11 cellular contexts compared by ENCODE assay signal in genomic region chr9:93427655-93428379, GRCh38. TPM values are rescaled to one million over a fixed set of nuclear protein-coding genes. Genes with fewer than 3 reads are reported as not detected.
DNase-seq lines count a peak whose midpoint lies in the region; ATAC-seq, FAIRE-seq and TF ChIP-seq lines count a peak whose summit lies in the region.
"Had no signal": no experiment of that assay in that cellular context is flagged by ENCODE, and none has a peak within 500 bp of the region (broad histone marks: within the 10 kb centered on the region; RNA-seq: fewer than 3 reads in every experiment).

No MANE protein-coding gene starts in this region.

- H4K20me1 ChIP-seq in GM12878 (ENCODE audit: control insufficient read depth, insufficient read depth), result no peaks in the 10 kb centered on the region

- H3K27ac ChIP-seq in GM12878 (ENCODE audit: control insufficient read depth, insufficient read depth), result no peak overlapping the region
- no peak overlapping the region for H3K27ac ChIP-seq in psoas muscle
- H3K27ac ChIP-seq: heart left ventricle had no signal

- POLR2A ChIA-PET in GM12878 (lab: Charles Lee), result no interaction called here

- RAD21 ChIA-PET in GM12878 (lab: Charles Lee; ENCODE audit: unreplicated experiment), result no interaction called here

- TF ChIP-seq POLR2A in GM12878 (IDR thresholded peaks at IDR 0.05; ENCODE audit: low read depth, low read length), result no peak

- in situ Hi-C loops in GM12878 (cut with MboI), result no loop called here

- no TSS peak for BruUV-seq in GM12878 (replicated peaks; lab: Mats Ljungman, UMichigan)

- H3K9ac ChIP-seq in GM12878 (ENCODE audit: control insufficient read depth, insufficient read depth, low read length), result no peak overlapping the region

- H3K9me3 ChIP-seq in GM12878 (replicated peaks; ENCODE audit: control insufficient read depth, insufficient read depth, low read length), result no peaks in the 10 kb centered on the region; the same call in 2 of the 3 replicates
- no peaks in the 10 kb centered on the region for H3K9me3 ChIP-seq in mucosa of descending colon
- H3K9me3 ChIP-seq in psoas muscle, result no peaks in the 10 kb centered on the region

- no peak for TF ChIP-seq RAD21 in GM12878 (IDR thresholded peaks at IDR 0.05; ENCODE audit: insufficient read depth, low read depth, low read length)

- H3K4me2 ChIP-seq in GM12878 (ENCODE audit: control insufficient read depth, insufficient read depth), result no peak overlapping the region

- DNase-seq in activated CD4-positive, alpha-beta T cell treated with anti-CD3 and anti-CD28 coated beads, Interleukin-2, amount 50 U/mL, for 48 hours, result peak; percentile 13 to 20
- no peak for DNase-seq in activated CD4-positive, alpha-beta T cell treated with anti-CD3 and anti-CD28 coated beads for 1 hour
- DNase-seq in HFF-Myc (ENCODE audit: extremely low read depth, low read depth) (no peak), GM12878 (ENCODE audit: low read depth, low spot score) (no peak), mucosa of descending colon (peak; percentile 56 to 79 (median 70)), psoas muscle (no peak)
- DNase-seq: heart left ventricle, NCI-H1092 treated with DMSO at 0.1 percent for 48 hours, NCI-H510A had no signal

- SMC1A ChIA-PET in GM12878 (lab: Charles Lee; ENCODE audit: uncharacterized antibody, unreplicated experiment), result no interaction called here

- H3K36me3 ChIP-seq in GM12878 (ENCODE audit: control insufficient read depth in 2 of 2, insufficient read depth in 2 of 2, low read length in 1 of 2), result no peaks in the 10 kb centered on the region
- H3K36me3 ChIP-seq in mucosa of descending colon (ENCODE audit: low read depth), result no peaks in the 10 kb centered on the region
- no peaks in the 10 kb centered on the region for H3K36me3 ChIP-seq in psoas muscle (ENCODE audit: insufficient read depth in 1 of 2, low read depth in 1 of 2)
- H3K36me3 ChIP-seq: heart left ventricle had no signal

- FAIRE-seq in GM12878 (lab: Jason Lieb, UNC), result no peak

- peak; percentile 30 for TF ChIP-seq CTCF in HFF-Myc (IDR thresholded peaks at IDR 0.05; ENCODE audit: low read depth, low read length, missing control alignments)
- TF ChIP-seq CTCF in GM12878 (IDR thresholded peaks at IDR 0.05 in 2 of 3, conservative IDR thresholded peaks at IDR 0.05 in 1 of 3; ENCODE audit: control insufficient read depth in 2 of 3, extremely low read depth in 1 of 3, insufficient read depth in 1 of 3, low read depth in 3 of 3, low read length in 3 of 3), result peak; percentile 2 to 28 (median 21); a peak in 2 of 6 replicates
- TF ChIP-seq CTCF in mucosa of descending colon (IDR thresholded peaks at IDR 0.05), result no peak
- no peak for TF ChIP-seq CTCF in psoas muscle (IDR thresholded peaks at IDR 0.05)

- H3K79me2 ChIP-seq in GM12878 (ENCODE audit: control insufficient read depth, insufficient read depth, low read length), result no peaks in the 10 kb centered on the region

- WGBS in GM12878 (ENCODE audit: insufficient coverage, insufficient replicate concordance, low lambda C conversion rate, missing lambda C conversion rate), result 79% methylated on average over 5 of the region's 5 CpGs
- 67 to 81% (median 78%) methylated on average over 5 of the region's 5 CpGs for WGBS in psoas muscle, 3 donors

- 0 out of 2 replicates have a peak, but pooled peaks cover under 1% of the 10 kb centered on the region for H3K4me1 ChIP-seq in GM12878 (ENCODE audit: control insufficient read depth, insufficient read depth, low read length)
- no peaks in the 10 kb centered on the region for H3K4me1 ChIP-seq in mucosa of descending colon (ENCODE audit: low read depth)
- H3K4me1 ChIP-seq in psoas muscle, result no peaks in the 10 kb centered on the region
- H3K4me1 ChIP-seq: heart left ventricle had no signal

- H2AFZ ChIP-seq in GM12878 (ENCODE audit: control insufficient read depth, low read depth, low read length), result no peak overlapping the region

- intact Hi-C loops in GM12878 (cut with micrococcal nuclease; ENCODE audit: unreplicated experiment) (no loop called here), mucosa of descending colon (cut with DNase I, micrococcal nuclease) (no loop called here), psoas muscle (cut with DNase I) (no loop called here)

- CTCF ChIA-PET in GM12878 (lab: Yijun Ruan, JAX), result interaction anchor here (1.1 kb wide), 1 partner anchor 1288 kb away, joined by 3 read pairs; no protein-coding TSS in a partner anchor

- H3K27me3 ChIP-seq in GM12878 (replicated peaks in 1 of 2; ENCODE audit: control insufficient read depth in 2 of 2, insufficient read depth in 2 of 2, low read length in 1 of 2) (peaks cover 0 to 3% of the 10 kb centered on the region in 2 experiments; a peak in 2 of 4 replicates), psoas muscle (ENCODE audit: insufficient read depth in 3 of 3, low read length in 2 of 3) (no peaks in the 10 kb centered on the region)
- H3K27me3 ChIP-seq: heart left ventricle had no signal

- no peak for ATAC-seq in GM12878
- peak; percentile 90 for ATAC-seq in mucosa of descending colon
- ATAC-seq in GM18868 (IDR thresholded peaks at IDR 0.05; ENCODE audit: unreplicated experiment), result no peak
- no peak for ATAC-seq in psoas muscle
- ATAC-seq in GM21360 (IDR thresholded peaks at IDR 0.05; ENCODE audit: unreplicated experiment), result no peak
- ATAC-seq: heart left ventricle had no signal

- H3K4me3 ChIP-seq in HFF-Myc (replicated peaks; ENCODE audit: low read depth, low read length) (no peak overlapping the region), GM12878 (no peak overlapping the region), mucosa of descending colon (no peak overlapping the region), psoas muscle (no peak overlapping the region)
- H3K4me3 ChIP-seq: heart left ventricle had no signal

- no peak for TF ChIP-seq EP300 in GM12878 (IDR thresholded peaks at IDR 0.05; ENCODE audit: borderline replicate concordance in 1 of 2, control insufficient read depth in 1 of 2, low read depth in 2 of 2, low read length in 2 of 2)

TF ChIP-seq in GM12878, 131 proteins besides CTCF, POLR2A, EP300 and RAD21:
- TF ChIP-seq GATAD2B (conservative IDR thresholded peaks at IDR 0.05; ENCODE audit: low read depth), result no peak
- no peak for TF ChIP-seq FOXK2 (IDR thresholded peaks at IDR 0.05)
- no peak for TF ChIP-seq BMI1 (IDR thresholded peaks at IDR 0.05; ENCODE audit: borderline replicate concordance)
- no peak for TF ChIP-seq KAT2A (conservative IDR thresholded peaks at IDR 0.05; ENCODE audit: control insufficient read depth, low read depth, low read length)
- no peak for TF ChIP-seq ZNF24 (IDR thresholded peaks at IDR 0.05)
- TF ChIP-seq CBFB (IDR thresholded peaks at IDR 0.05; ENCODE audit: low read depth), result no peak
- TF ChIP-seq HDAC6 (IDR thresholded peaks at IDR 0.05; ENCODE audit: unreplicated experiment), result no peak

RNA-seq across cellular contexts. Expression of gene FAM120A, which starts 23.7 kb away (rescaled TPM):
- total RNA-seq in GM12878 (2013; cell fraction: nucleolus; rRNA removed), result 141 and 148 TPM in 2 replicates
- 59.5 and 66.2 TPM in 2 replicates for total RNA-seq in GM12878 (2014; rRNA removed)
- total RNA-seq in GM12878 (2014; rRNA removed; fragmentation: Illumina TruSeq; extraction: Trizol), result 55.1 and 58.1 TPM in 2 replicates
- total RNA-seq in GM12878 (2021), result 87.1 and 89.6 TPM in 2 replicates
- 19.6 TPM for polyA plus RNA-seq in GM12878 (2011; ENCODE audit: low read depth)
- polyA plus RNA-seq in GM12878 (2011; rRNA removed), result 61.3 and 61.5 TPM in 2 replicates
- polyA plus RNA-seq in GM12878 (2011; cell fraction: cytosol; rRNA removed), result 52.7 and 56.0 TPM in 2 replicates
- 54.6 and 67.6 TPM in 2 replicates for polyA plus RNA-seq in GM12878 (2011; cell fraction: nucleus; rRNA removed)
- polyA plus RNA-seq in GM12878 (2012), result 35.7 and 45.8 TPM in 2 replicates
- polyA plus RNA-seq in GM12878 (2014; fragmentation: Illumina TruSeq; extraction: Trizol), result 55.4 and 65.6 TPM in 2 replicates
- 10 to 100 TPM; 13.1 to 21.3 TPM for polyA plus RNA-seq in GM12878 (2014; fragmentation: Nextera tagmentation; extraction: Ambion mirVana)
- 46.6 and 46.9 TPM in 2 replicates for polyA plus RNA-seq in GM12878 (2014; rRNA removed)
- polyA plus RNA-seq in GM12878 (2016; fragmentation: Nextera tagmentation; extraction: Ambion mirVana), result 10 to 100 TPM; 23.9 to 25.6 TPM
- 151 and 163 TPM in 2 replicates for polyA minus RNA-seq in GM12878 (2011; rRNA and poly(A)+ RNA removed)
- 75.3 and 80.9 TPM in 2 replicates for polyA minus RNA-seq in GM12878 (2011; cell fraction: cytosol; rRNA and poly(A)+ RNA removed)
- 73.5 and 109 TPM in 2 replicates for polyA minus RNA-seq in GM12878 (2011; cell fraction: nucleus; rRNA and poly(A)+ RNA removed)
- total RNA-seq in mucosa of descending colon, result 100 to 1,000 TPM; 168 to 215 (median 209) TPM
- 100 to 1,000 TPM in 3 of 4 donors, 10 to 100 TPM in 1; 67.1 to 126 (median 109) TPM for total RNA-seq in psoas muscle
- 10 to 100 TPM; 37.9 to 70.1 (median 49.3) TPM for polyA plus RNA-seq in psoas muscle

RNA-seq across cellular contexts. Expression of gene FAM120AOS, which starts 25.6 kb away (rescaled TPM):
- total RNA-seq in GM12878 (2013; cell fraction: nucleolus; rRNA removed), result 45.1 and 45.8 TPM in 2 replicates
- total RNA-seq in GM12878 (2014; rRNA removed) (28.9 and 32.3 TPM in 2 replicates), GM12878 (2014; rRNA removed; fragmentation: Illumina TruSeq; extraction: Trizol) (30.9 and 33.6 TPM in 2 replicates), GM12878 (2021) (32.3 and 35.6 TPM in 2 replicates), mucosa of descending colon (10 to 100 TPM; 72.0 to 88.4 (median 73.3) TPM), psoas muscle (10 to 100 TPM; 26.8 to 35.1 (median 29.9) TPM)
- 12.3 TPM for polyA plus RNA-seq in GM12878 (2011; ENCODE audit: low read depth)
- polyA plus RNA-seq in GM12878 (2011; rRNA removed) (29.8 and 36.6 TPM in 2 replicates), GM12878 (2014; fragmentation: Illumina TruSeq; extraction: Trizol) (43.5 and 48.4 TPM in 2 replicates), GM12878 (2014; fragmentation: Nextera tagmentation; extraction: Ambion mirVana) (10 to 100 TPM; 15.9 to 18.8 TPM), GM12878 (2014; rRNA removed) (35.0 and 39.6 TPM in 2 replicates), GM12878 (2016; fragmentation: Nextera tagmentation; extraction: Ambion mirVana) (10 to 100 TPM; 52.1 to 55.1 TPM), psoas muscle (10 to 100 TPM; 21.4 to 39.4 (median 25.4) TPM)
- 19.7 and 19.9 TPM in 2 replicates for polyA plus RNA-seq in GM12878 (2011; cell fraction: cytosol; rRNA removed)
- 17.3 and 17.7 TPM in 2 replicates for polyA plus RNA-seq in GM12878 (2011; cell fraction: nucleus; rRNA removed)
- polyA plus RNA-seq in GM12878 (2012), result 21.7 and 27.0 TPM in 2 replicates
- 17.0 and 22.8 TPM in 2 replicates for polyA minus RNA-seq in GM12878 (2011; rRNA and poly(A)+ RNA removed)
- polyA minus RNA-seq in GM12878 (2011; cell fraction: cytosol; rRNA and poly(A)+ RNA removed), result 6.9 and 8.4 TPM in 2 replicates
- polyA minus RNA-seq in GM12878 (2011; cell fraction: nucleus; rRNA and poly(A)+ RNA removed), result 16.8 and 25.6 TPM in 2 replicates

Comparison
In these comparisons a context has a peak if more than half of its experiments do, and no peak if none do; other contexts are left out.
1. DNase-seq: peak in activated CD4-positive, alpha-beta T cell treated with anti-CD3 and anti-CD28 coated beads, Interleukin-2, amount 50 U/mL, for 48 hours (2 of 2) and mucosa of descending colon (3 of 3); none in activated CD4-positive, alpha-beta T cell treated with anti-CD3 and anti-CD28 coated beads for 1 hour (single experiment), HFF-Myc (single experiment), GM12878 (single experiment) and psoas muscle (0 of 2).
2. CTCF ChIP-seq: peak in HFF-Myc (single experiment) and GM12878 (3 of 3); none in mucosa of descending colon (single experiment) and psoas muscle (single experiment).